Comparison of ENCODE assay signal across 17 cellular contexts in genomic region chr4:72275381-72275780, GRCh38.
"Had no signal": no experiment of that assay in that cellular context is flagged by ENCODE, and none has a peak within 500 bp of the region (broad histone marks: within the 10 kb centered on the region; RNA-seq: fewer than 3 reads in every experiment).

No MANE protein-coding gene starts in this region.

- H3K27ac Mint-ChIP-seq: naive thymus-derived CD4-positive, alpha-beta T cell; nephron progenitor cell had no signal

- H3K4me3 Mint-ChIP-seq: naive thymus-derived CD4-positive, alpha-beta T cell; nephron progenitor cell had no signal

- H3K4me1 Mint-ChIP-seq: naive thymus-derived CD4-positive, alpha-beta T cell; nephron progenitor cell had no signal

- H3K4me3 ChIP-seq: dorsolateral prefrontal cortex, psoas muscle, skin epidermis, stomach, thoracic aorta, transverse colon had no signal

- H3K36me3 Mint-ChIP-seq: naive thymus-derived CD4-positive, alpha-beta T cell had no signal

- DNase-seq: cortex of kidney; dorsolateral prefrontal cortex; effector CD8-positive, alpha-beta T cell; head of caudate nucleus; hippocampal formation; left colon; mesendoderm; naive thymus-derived CD4-positive, alpha-beta T cell; nephron progenitor cell; psoas muscle; stimulated activated CD4-positive, alpha-beta T cell treated with anti-CD3 and anti-CD28 coated beads, Interleukin-12 subunit alpha, Interleukin-12 subunit beta, amount 100 ng/mL, for 4 hours; stimulated activated naive CD4-positive, alpha-beta T cell; stomach; substantia nigra; transverse colon had no signal
